In genomic region chr6:13397359-13398080, GRCh38 we compare ENCODE assay signal across 7 cellular contexts.
DNase-seq lines count a peak whose midpoint lies in the region; ATAC-seq, FAIRE-seq and TF ChIP-seq lines count a peak whose summit lies in the region.

No MANE protein-coding gene starts in this region.

- CTCF ChIA-PET in PC-9 (lab: Charles Lee), result no interaction called here

- POLR2A ChIA-PET in PC-9 (lab: Charles Lee; ENCODE audit: unreplicated experiment), result interaction anchor here (0.6 to 0.7 kb wide), 2 partner anchors 42 to 153 kb away, joined by 3 to 4 read pairs; no protein-coding TSS in a partner anchor

- DNase-seq in PC-9 (peak in 1 of 2 experiments; percentile 57), lower lobe of right lung (peak; percentile 56), testis (no peak), pancreas (no peak)
- DNase-seq in activated naive CD4-positive, alpha-beta T cell treated with anti-CD3 and anti-CD28 coated beads, Interleukin-2, amount 50 U/mL, for 72 hours (ENCODE audit: low spot score in 2 of 2), result no peak

- no TSS peak for BruUV-seq in PC-9 (replicated peaks; lab: Mats Ljungman, UMichigan)

- TF ChIP-seq CTCF in PC-9 (conservative IDR thresholded peaks at IDR 0.05), result no peak; the same call in 1 of the 2 replicates
- no peak for TF ChIP-seq CTCF in lower lobe of right lung (IDR thresholded peaks at IDR 0.05)
- TF ChIP-seq CTCF in testis (IDR thresholded peaks at IDR 0.05), result no peak
- TF ChIP-seq CTCF in pancreas (IDR thresholded peaks at IDR 0.05), result no peak

- H3K27ac Mint-ChIP-seq in activated naive CD4-positive, alpha-beta T cell treated with anti-CD3 and anti-CD28 coated beads, Interleukin-2, amount 50 U/mL, for 72 hours, result no peak overlapping the region

- no peaks in the 10 kb centered on the region for H3K9me2 ChIP-seq in PC-9 (ENCODE audit: insufficient read depth)

- no peaks in the 10 kb centered on the region for H4K20me1 ChIP-seq in PC-9 (ENCODE audit: insufficient read depth)

- H3K36me3 Mint-ChIP-seq in activated naive CD4-positive, alpha-beta T cell treated with anti-CD3 and anti-CD28 coated beads, Interleukin-2, amount 50 U/mL, for 72 hours, result no peaks in the 10 kb centered on the region

- H3K36me3 ChIP-seq in PC-9 (ENCODE audit: low read depth) (no peaks in the 10 kb centered on the region), lower lobe of right lung (no peaks in the 10 kb centered on the region), testis (ENCODE audit: low read depth, missing control alignments) (no peaks in the 10 kb centered on the region), pancreas (no peaks in the 10 kb centered on the region)

- FAIRE-seq in pancreas (lab: Jason Lieb, UNC), result no peak

- peaks cover 49% of the 10 kb centered on the region for H3K4me1 ChIP-seq in PC-9 (replicated peaks; ENCODE audit: insufficient read depth)
- H3K4me1 ChIP-seq in lower lobe of right lung, result peaks cover 38% of the 10 kb centered on the region
- H3K4me1 ChIP-seq in testis, result no peaks in the 10 kb centered on the region
- H3K4me1 ChIP-seq in pancreas, result peaks cover 0 to 15% (median 8%) of the 10 kb centered on the region in 3 donors

- H3K4me3 ChIP-seq in PC-9 (no peak overlapping the region), lower lobe of right lung (no peak overlapping the region), testis (no peak overlapping the region), pancreas (no peak overlapping the region)

- no peak for TF ChIP-seq POLR2A in testis (IDR thresholded peaks at IDR 0.05)

- intact Hi-C loops in PC-9 (cut with micrococcal nuclease; ENCODE audit: unreplicated experiment) (loop anchor here (1.0 to 2.0 kb wide), 3 partner anchors 10 to 327 kb away; no protein-coding TSS in a partner anchor), lower lobe of right lung (cut with DNase I) (no loop called here), testis (cut with DNase I; ENCODE audit: low total_unique reads) (no loop called here), pancreas (cut with DNase I) (no loop called here)

- no peaks in the 10 kb centered on the region for H3K9me3 Mint-ChIP-seq in activated naive CD4-positive, alpha-beta T cell treated with anti-CD3 and anti-CD28 coated beads, Interleukin-2, amount 50 U/mL, for 72 hours

- peak overlapping the region; percentile 76 for H3K27ac ChIP-seq in PC-9
- no peak overlapping the region for H3K27ac ChIP-seq in lower lobe of right lung
- H3K27ac ChIP-seq in testis, result no peak overlapping the region
- H3K27ac ChIP-seq in pancreas, result no peak overlapping the region

- peak; percentile 67 for ATAC-seq in GM19328 (IDR thresholded peaks at IDR 0.05; ENCODE audit: unreplicated experiment)
- ATAC-seq in HG02981 (IDR thresholded peaks at IDR 0.05; ENCODE audit: unreplicated experiment), result peak; percentile 72
- peak; percentile 47 to 57 for ATAC-seq in lower lobe of right lung
- ATAC-seq in activated naive CD4-positive, alpha-beta T cell treated with anti-CD3 and anti-CD28 coated beads, Interleukin-2, amount 50 U/mL, for 72 hours, result no peak
- no peak for ATAC-seq in pancreas

- H3K79me2 ChIP-seq in PC-9 (ENCODE audit: low read depth), result peaks cover 4% of the 10 kb centered on the region

- peaks cover 27% of the 10 kb centered on the region; the same call in 1 of the 2 replicates for H3F3A ChIP-seq in PC-9 (ENCODE audit: insufficient read depth, low read depth)

- H3K4me2 ChIP-seq in PC-9, result peak overlapping the region; percentile 70

- no peaks in the 10 kb centered on the region for H3K27me3 ChIP-seq in PC-9 (ENCODE audit: insufficient read depth, low read depth)
- H3K27me3 ChIP-seq in lower lobe of right lung (ENCODE audit: low read depth), result no peaks in the 10 kb centered on the region
- no peaks in the 10 kb centered on the region for H3K27me3 ChIP-seq in testis
- no peaks in the 10 kb centered on the region for H3K27me3 ChIP-seq in pancreas

- no peak overlapping the region for H2AFZ ChIP-seq in PC-9

- 73 to 80% methylated on average over 9 of the region's 9 CpGs for WGBS in testis, 2 donors
- 79 to 80% methylated on average over 9 of the region's 9 CpGs for WGBS in pancreas, 2 donors

- no peaks in the 10 kb centered on the region for H3K9me3 ChIP-seq in PC-9 (ENCODE audit: insufficient read depth, low read depth)
- no peaks in the 10 kb centered on the region for H3K9me3 ChIP-seq in lower lobe of right lung
- no peaks in the 10 kb centered on the region for H3K9me3 ChIP-seq in testis
- no peaks in the 10 kb centered on the region for H3K9me3 ChIP-seq in pancreas

Comparison
In these comparisons a context has a peak if more than half of its experiments do, and no peak if none do; other contexts are left out.
1. ATAC-seq: peak in GM19328 (single experiment), HG02981 (single experiment) and lower lobe of right lung (2 of 2); none in activated naive CD4-positive, alpha-beta T cell treated with anti-CD3 and anti-CD28 coated beads, Interleukin-2, amount 50 U/mL, for 72 hours (0 of 2) and pancreas (0 of 4).